In genomic region chr7:92623544-92623943, GRCh38 we compare ENCODE assay signal across 20 cellular contexts. TPM values are rescaled to one million over a fixed set of nuclear protein-coding genes. Genes with fewer than 3 reads are reported as not detected.
DNase-seq lines count a peak whose midpoint lies in the region; ATAC-seq and TF ChIP-seq lines count a peak whose summit lies in the region.
"Had no signal": no experiment of that assay in that cellular context is flagged by ENCODE, and none has a peak within 500 bp of the region (broad histone marks: within the 10 kb centered on the region; RNA-seq: fewer than 3 reads in every experiment).

No MANE protein-coding gene starts in this region.

- H3K9me3 Mint-ChIP-seq in activated naive CD4-positive, alpha-beta T cell treated with anti-CD3 and anti-CD28 coated beads, Interleukin-2, amount 50 U/mL, for 24 hours = peaks cover 15% of the 10 kb centered on the region
- H3K9me3 Mint-ChIP-seq in activated naive CD4-positive, alpha-beta T cell treated with anti-CD3 and anti-CD28 coated beads, Interleukin-2, amount 50 U/mL, for 72 hours = peaks cover 0 to 11% of the 10 kb centered on the region in 2 donors
- no peaks in the 10 kb centered on the region for H3K9me3 Mint-ChIP-seq in activated CD8-positive, alpha-beta T cell treated with anti-CD3 and anti-CD28 coated beads for 36 hours
- H3K9me3 Mint-ChIP-seq in nephron = no peaks in the 10 kb centered on the region

- intact Hi-C loops in activated CD8-positive, alpha-beta T cell treated with anti-CD3 and anti-CD28 coated beads for 36 hours (cut with micrococcal nuclease) = loop anchor here (5.0 kb wide), 1 partner anchor 434 kb away; no protein-coding TSS in a partner anchor
- intact Hi-C loops in posterior cingulate gyrus (cut with DNase I) = loop anchor here (10.0 kb wide), 1 partner anchor 71 kb away; no protein-coding TSS in a partner anchor

- H3K4me3 Mint-ChIP-seq in activated naive CD4-positive, alpha-beta T cell treated with anti-CD3 and anti-CD28 coated beads, Interleukin-2, amount 50 U/mL, for 24 hours = no peak overlapping the region
- no peak overlapping the region for H3K4me3 Mint-ChIP-seq in activated CD8-positive, alpha-beta T cell treated with anti-CD3 and anti-CD28 coated beads for 36 hours
- no peak overlapping the region for H3K4me3 Mint-ChIP-seq in nephron
- H3K4me3 Mint-ChIP-seq: endodermal cell; stimulated activated memory B cell treated with anti-CD40 and anti-IgM and Interleukin-4, amounts not matched to agents 10 μg/mL and 1 μg/mL and 100 μg/mL, for 72 hours had no signal

- TF ChIP-seq CTCF in activated CD8-positive, alpha-beta T cell treated with anti-CD3 and anti-CD28 coated beads for 36 hours (IDR thresholded peaks at IDR 0.05) = no peak
- TF ChIP-seq CTCF in nephron (IDR thresholded peaks at IDR 0.05; ENCODE audit: unreplicated experiment in 3 of 3) = no peak

- POLR2A ChIA-PET in activated CD8-positive, alpha-beta T cell treated with anti-CD3 and anti-CD28 coated beads for 36 hours (lab: Charles Lee) = interaction anchor here (1.2 kb wide), 1 partner anchor 24 kb away, joined by 3 read pairs; no protein-coding TSS in a partner anchor

- peak overlapping the region; percentile 72 for H3K27ac Mint-ChIP-seq in activated naive CD4-positive, alpha-beta T cell treated with anti-CD3 and anti-CD28 coated beads, Interleukin-2, amount 50 U/mL, for 24 hours
- H3K27ac Mint-ChIP-seq in activated naive CD4-positive, alpha-beta T cell treated with anti-CD3 and anti-CD28 coated beads, Interleukin-2, amount 50 U/mL, for 72 hours = no peak overlapping the region
- H3K27ac Mint-ChIP-seq in activated CD8-positive, alpha-beta T cell treated with anti-CD3 and anti-CD28 coated beads for 36 hours = peak overlapping the region; percentile 52
- peak overlapping the region in 2 of 3 experiments; percentile 71 to 88 for H3K27ac Mint-ChIP-seq in nephron
- H3K27ac Mint-ChIP-seq: endodermal cell; stimulated activated memory B cell treated with anti-CD40 and anti-IgM and Interleukin-4, amounts not matched to agents 10 μg/mL and 1 μg/mL and 100 μg/mL, for 72 hours had no signal

- no peaks in the 10 kb centered on the region for H3K27me3 Mint-ChIP-seq in activated naive CD4-positive, alpha-beta T cell treated with anti-CD3 and anti-CD28 coated beads, Interleukin-2, amount 50 U/mL, for 24 hours
- no peaks in the 10 kb centered on the region for H3K27me3 Mint-ChIP-seq in activated CD8-positive, alpha-beta T cell treated with anti-CD3 and anti-CD28 coated beads for 36 hours
- no peaks in the 10 kb centered on the region for H3K27me3 Mint-ChIP-seq in nephron (ENCODE audit: low read depth)
- H3K27me3 Mint-ChIP-seq: stimulated activated memory B cell treated with anti-CD40 and anti-IgM and Interleukin-4, amounts not matched to agents 10 μg/mL and 1 μg/mL and 100 μg/mL, for 72 hours had no signal

- no peak for ATAC-seq in activated naive CD4-positive, alpha-beta T cell treated with anti-CD3 and anti-CD28 coated beads, Interleukin-2, amount 50 U/mL, for 72 hours
- no peak for ATAC-seq in activated CD8-positive, alpha-beta T cell treated with anti-CD3 and anti-CD28 coated beads for 36 hours
- ATAC-seq: HepG2; right cardiac atrium; stimulated activated memory B cell treated with anti-CD40 and anti-IgM and Interleukin-4, amounts not matched to agents 10 μg/mL and 1 μg/mL and 100 μg/mL, for 72 hours had no signal

- peak; percentile 16 for DNase-seq in DMS 273 (lab: John Stamatoyannopoulos, UW; ENCODE audit: unreplicated experiment)
- DNase-seq in DMS 273 treated with DMSO at 0.1 percent for 48 hours (lab: John Stamatoyannopoulos, UW) = no peak
- no peak for DNase-seq in activated naive CD4-positive, alpha-beta T cell treated with anti-CD3 and anti-CD28 coated beads, Interleukin-2, amount 50 U/mL, for 72 hours (ENCODE audit: low spot score in 2 of 2)
- no peak for DNase-seq in activated CD8-positive, alpha-beta T cell treated with anti-CD3 and anti-CD28 coated beads for 36 hours
- DNase-seq in NAMALWA (ENCODE audit: low spot score) = no peak
- DNase-seq in posterior cingulate gyrus = no peak
- DNase-seq: activated CD4-positive, CD25-positive, alpha-beta regulatory T cell; activated gamma-delta T cell treated with Interleukin-2 at 50 U/mL for 16 hours; AML-193; Calu3; endodermal cell; NCI-H748 treated with DMSO at 0.1 percent for 48 hours; PC-9; right cardiac atrium; T1000; thyroid gland had no signal

- H3K4me1 Mint-ChIP-seq in activated naive CD4-positive, alpha-beta T cell treated with anti-CD3 and anti-CD28 coated beads, Interleukin-2, amount 50 U/mL, for 24 hours = peaks cover 74% of the 10 kb centered on the region
- H3K4me1 Mint-ChIP-seq in activated CD8-positive, alpha-beta T cell treated with anti-CD3 and anti-CD28 coated beads for 36 hours (ENCODE audit: low read depth) = peaks cover 61% of the 10 kb centered on the region
- H3K4me1 Mint-ChIP-seq in nephron = peaks cover 32% of the 10 kb centered on the region

- H3K36me3 Mint-ChIP-seq in activated naive CD4-positive, alpha-beta T cell treated with anti-CD3 and anti-CD28 coated beads, Interleukin-2, amount 50 U/mL, for 24 hours = peaks cover 33% of the 10 kb centered on the region
- H3K36me3 Mint-ChIP-seq in activated naive CD4-positive, alpha-beta T cell treated with anti-CD3 and anti-CD28 coated beads, Interleukin-2, amount 50 U/mL, for 72 hours = peaks cover 21 to 65% of the 10 kb centered on the region in 2 donors
- H3K36me3 Mint-ChIP-seq in activated CD8-positive, alpha-beta T cell treated with anti-CD3 and anti-CD28 coated beads for 36 hours (ENCODE audit: low read depth) = peaks cover 65% of the 10 kb centered on the region
- H3K36me3 Mint-ChIP-seq in nephron (ENCODE audit: low read depth) = peaks cover 30% of the 10 kb centered on the region

- CTCF ChIA-PET in activated CD8-positive, alpha-beta T cell treated with anti-CD3 and anti-CD28 coated beads for 36 hours (lab: Charles Lee) = interaction anchor here (8.2 kb wide), 1 partner anchor 210 kb away, joined by 65 read pairs; no protein-coding TSS in a partner anchor

RNA-seq across cellular contexts. Expression of gene FAM133B, which starts 33.4 kb away (rescaled TPM):
- total RNA-seq in activated naive CD4-positive, alpha-beta T cell treated with anti-CD3 and anti-CD28 coated beads, Interleukin-2, amount 50 U/mL, for 72 hours = 10 to 100 TPM; 28.4 to 34.9 TPM
- 10 to 100 TPM; 27.9 to 30.3 TPM for total RNA-seq in activated CD8-positive, alpha-beta T cell treated with anti-CD3 and anti-CD28 coated beads for 36 hours

Comparison
In these comparisons a context has a peak if more than half of its experiments do, and no peak if none do; other contexts are left out.
1. H3K27ac Mint-ChIP-seq: peak in activated naive CD4-positive, alpha-beta T cell treated with anti-CD3 and anti-CD28 coated beads, Interleukin-2, amount 50 U/mL, for 24 hours (single experiment), activated CD8-positive, alpha-beta T cell treated with anti-CD3 and anti-CD28 coated beads for 36 hours (single experiment) and nephron (2 of 3); none in activated naive CD4-positive, alpha-beta T cell treated with anti-CD3 and anti-CD28 coated beads, Interleukin-2, amount 50 U/mL, for 72 hours (0 of 2).